In genomic region chr12:124883263-124883876, GRCh38 we compare ENCODE assay signal across 1 cellular context.
TF ChIP-seq lines count a peak whose summit lies in the region.

No MANE protein-coding gene starts in this region.

TF ChIP-seq in IMR-90, 13 proteins besides CTCF, POLR2A, EP300 and RAD21:
- no peak for TF ChIP-seq FOS (IDR thresholded peaks at IDR 0.05; ENCODE audit: low read depth, low read length)
- no peak for TF ChIP-seq CHD1 (IDR thresholded peaks at IDR 0.05; ENCODE audit: low read depth, low read length)
- TF ChIP-seq MAFK (IDR thresholded peaks at IDR 0.05; ENCODE audit: low read depth, low read length): no peak
- TF ChIP-seq MAZ (IDR thresholded peaks at IDR 0.05; ENCODE audit: borderline replicate concordance, low read depth, low read length): no peak
- no peak for TF ChIP-seq USF2 (IDR thresholded peaks at IDR 0.05; ENCODE audit: low read depth, low read length)
- TF ChIP-seq CEBPB (IDR thresholded peaks at IDR 0.05; ENCODE audit: low read depth, low read length): no peak
- no peak for TF ChIP-seq NFE2L2 (IDR thresholded peaks at IDR 0.05; ENCODE audit: low read depth, low read length)
- no peak for TF ChIP-seq ELK1 (IDR thresholded peaks at IDR 0.05; ENCODE audit: borderline replicate concordance, low read depth, low read length)
- no peak for TF ChIP-seq SMC3 (IDR thresholded peaks at IDR 0.05; ENCODE audit: low read depth, low read length)
- TF ChIP-seq MXI1 (IDR thresholded peaks at IDR 0.05; ENCODE audit: borderline replicate concordance, low read depth, low read length): no peak
- TF ChIP-seq BHLHE40 (IDR thresholded peaks at IDR 0.05; ENCODE audit: low read depth, low read length): no peak
- no peak for TF ChIP-seq RFX5 (IDR thresholded peaks at IDR 0.05; ENCODE audit: low read depth, low read length)
- no peak for TF ChIP-seq RCOR1 (IDR thresholded peaks at IDR 0.05; ENCODE audit: insufficient replicate concordance, low read length)
